ENCODE assay signal across 9 cellular contexts in the genomic region with DNA sequence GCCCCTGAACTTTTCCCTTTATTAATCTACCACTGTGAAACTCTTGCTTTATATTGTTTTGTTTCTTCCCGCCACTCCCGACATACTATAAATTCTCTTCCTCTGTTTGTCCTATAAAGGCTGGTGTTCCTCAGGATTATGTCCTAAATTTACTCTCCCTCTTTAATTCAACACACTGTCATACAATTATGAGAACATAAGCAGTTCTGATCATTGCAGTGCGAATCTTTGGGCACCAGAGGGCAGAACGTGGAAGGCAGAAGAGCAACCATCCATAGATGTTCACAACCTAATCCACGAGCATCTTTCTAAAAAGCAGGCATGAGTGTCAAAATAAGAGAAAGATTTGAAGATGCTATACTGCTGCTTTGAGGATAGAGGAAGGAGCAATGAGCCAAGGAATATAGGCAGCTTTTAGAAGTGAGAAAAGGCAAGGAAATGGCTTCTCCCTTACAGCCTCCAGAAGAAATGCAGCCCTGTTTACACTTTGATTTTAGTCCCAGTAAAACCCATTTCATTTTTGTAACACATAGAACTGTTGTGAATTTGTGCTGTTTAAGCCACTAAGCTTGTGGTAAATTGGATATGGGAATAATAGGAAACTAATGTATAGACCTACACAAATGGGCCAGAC.
DNase-seq lines count a peak whose midpoint lies in the region; TF ChIP-seq lines count a peak whose summit lies in the region.
"Had no signal": no experiment of that assay in that cellular context is flagged by ENCODE, and none has a peak within 500 bp of the region (broad histone marks: within the 10 kb centered on the region; RNA-seq: fewer than 3 reads in every experiment).

No MANE protein-coding gene starts in this region.

- no peaks in the 10 kb centered on the region for H3K9me3 Mint-ChIP-seq in brain

- H3K4me3 ChIP-seq in BJ (ENCODE audit: low read depth, low read length) (no peak overlapping the region), liver (ENCODE audit: low read depth in 1 of 3, low read length in 3 of 3) (no peak overlapping the region)
- H3K4me3 ChIP-seq: ovary had no signal

- TF ChIP-seq RAD21 in liver (IDR thresholded peaks at IDR 0.05), result peak; percentile 81 to 85

- H3K27ac Mint-ChIP-seq in brain, result no peak overlapping the region

- CTCF ChIA-PET in BJ (lab: Yijun Ruan, JAX) (interaction anchor here (0.8 to 1.5 kb wide), 3 partner anchors 30 to 91 kb away, joined by 3 to 4 read pairs (median 3); no protein-coding TSS in a partner anchor), HEK293T (lab: Yijun Ruan, JAX) (interaction anchor here (0.7 kb wide), 1 partner anchor 91 kb away, joined by 4 read pairs; no protein-coding TSS in a partner anchor)

- H3K36me3 ChIP-seq in BJ (ENCODE audit: control insufficient read depth, insufficient read depth, low read length) (peaks cover 2% of the 10 kb centered on the region; the same call in 1 of the 2 replicates), liver (ENCODE audit: control insufficient read depth in 4 of 4, insufficient read depth in 3 of 4, low read depth in 1 of 4, low read length in 3 of 4) (peaks cover 0 to 10% (median 3%) of the 10 kb centered on the region in 4 donors)
- H3K36me3 ChIP-seq: ovary had no signal

- peaks cover 3% of the 10 kb centered on the region for H3K36me3 Mint-ChIP-seq in brain

- POLR2A ChIA-PET in BJ (lab: Charles Lee) (no interaction called here), HEK293T (lab: Yijun Ruan, JAX) (no interaction called here)

- H3K4me1 Mint-ChIP-seq in brain, result peaks cover 7% of the 10 kb centered on the region

- WGBS in liver, result 47% methylated on average over 5 of the region's 5 CpGs

- TF ChIP-seq CTCF in BJ (IDR thresholded peaks at IDR 0.05; ENCODE audit: insufficient read depth, low read depth, low read length), result peak; percentile 80
- TF ChIP-seq CTCF in GM10266 (IDR thresholded peaks at IDR 0.05; ENCODE audit: control insufficient read depth, insufficient read depth, low read depth, missing control alignments), result peak; percentile 80
- TF ChIP-seq CTCF in brain (conservative IDR thresholded peaks at IDR 0.05), result peak; percentile 46 to 74
- peak; percentile 63 for TF ChIP-seq CTCF in liver (IDR thresholded peaks at IDR 0.05; ENCODE audit: low read depth, low read length, missing input control)

- H3K27ac ChIP-seq in liver (ENCODE audit: low read depth in 1 of 2, low read length in 2 of 2), result no peak overlapping the region
- H3K27ac ChIP-seq: ovary had no signal

- no peak overlapping the region for H3K9ac ChIP-seq in liver (ENCODE audit: low read depth in 1 of 2, low read length in 2 of 2)

- peaks cover 3% of the 10 kb centered on the region for H3K27me3 Mint-ChIP-seq in brain

- H3K9me3 ChIP-seq in liver (ENCODE audit: control insufficient read depth in 4 of 4, low read length in 3 of 4), result no peaks in the 10 kb centered on the region
- H3K9me3 ChIP-seq: ovary had no signal

- H3K4me1 ChIP-seq in liver (ENCODE audit: control insufficient read depth in 4 of 4, insufficient read depth in 4 of 4, low read length in 3 of 4), result peaks cover 0 to 29% (median 21%) of the 10 kb centered on the region in 4 donors

- H3K27me3 ChIP-seq in BJ (ENCODE audit: control insufficient read depth, insufficient read depth, low read length) (no peaks in the 10 kb centered on the region), liver (ENCODE audit: control insufficient read depth in 4 of 4, insufficient read depth in 4 of 4, low read length in 3 of 4) (no peaks in the 10 kb centered on the region)
- H3K27me3 ChIP-seq: ovary had no signal

- DNase-seq in BJ (ENCODE audit: low read depth) (no peak), GM10266 (ENCODE audit: extremely low spot score) (peak; percentile 12), HEK293T (ENCODE audit: extremely low spot score) (peak; percentile 31), NCI-H226 (peak; percentile 20), cerebellar nuclear complex (lab: John Stamatoyannopoulos, UW) (no peak)
- DNase-seq in activated CD8-positive, alpha-beta memory T cell treated with anti-CD3 and anti-CD28 coated beads for 24 hours, result no peak

- H3K4me3 Mint-ChIP-seq in brain, result no peak overlapping the region

TF ChIP-seq in HEK293T, 16 proteins besides CTCF, POLR2A, EP300 and RAD21:
- TF ChIP-seq FOXK2 (IDR thresholded peaks at IDR 0.05), result no peak

TF ChIP-seq in liver, 16 proteins besides CTCF, POLR2A, EP300 and RAD21:
- TF ChIP-seq RXRA (IDR thresholded peaks at IDR 0.05) (no peak), FOXA2 (IDR thresholded peaks at IDR 0.05) (peak; percentile 6)

Comparison
In these comparisons a context has a peak if more than half of its experiments do, and no peak if none do; other contexts are left out.
1. DNase-seq: peak in GM10266 (single experiment), HEK293T (single experiment) and NCI-H226 (single experiment); none in BJ (single experiment), cerebellar nuclear complex (0 of 2) and activated CD8-positive, alpha-beta memory T cell treated with anti-CD3 and anti-CD28 coated beads for 24 hours (single experiment).
2. Peak in every context shown above with its lines, with median percentiles within 50 percentile points of each other: CTCF ChIP-seq.